Comparison of ENCODE assay signal across 2 cellular contexts in the genomic region with DNA sequence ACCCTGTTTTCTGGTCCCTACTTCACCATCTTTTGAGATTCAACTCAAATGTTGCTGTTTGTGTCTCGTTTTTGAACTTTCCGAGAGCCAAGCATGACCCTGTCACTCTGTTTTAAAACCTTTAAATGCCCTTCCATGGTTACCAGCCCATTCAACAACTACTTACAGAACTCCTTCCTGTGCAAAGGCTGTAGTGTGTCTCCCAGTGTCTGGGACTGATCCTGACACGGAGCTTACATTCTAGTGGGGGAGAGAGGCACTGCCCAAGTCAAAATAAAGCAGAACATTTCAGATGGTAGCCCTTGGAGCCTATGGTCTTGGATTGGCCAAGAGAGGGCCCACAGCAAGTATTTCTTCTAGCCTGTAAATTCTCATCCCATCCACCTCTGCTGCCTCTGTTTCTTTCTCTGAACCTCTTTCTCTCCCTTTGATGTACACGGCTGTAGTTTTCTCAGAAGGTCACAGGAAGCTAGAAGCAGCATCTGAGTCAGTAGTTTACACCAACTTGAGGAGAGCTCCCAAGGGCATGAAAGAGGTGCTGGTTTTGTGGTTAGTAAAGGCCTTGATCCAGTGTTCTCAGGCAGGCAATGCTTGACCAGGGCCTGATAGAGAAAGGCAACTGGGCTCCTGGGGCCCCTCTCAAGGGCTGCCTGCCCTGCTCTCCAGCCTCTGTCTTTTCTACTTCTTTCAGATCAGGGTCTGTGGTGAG.
A peak's percentile ranks its signal among the peaks of the same experiment; 100 is the strongest.
TF ChIP-seq lines count a peak whose summit lies in the region.

No MANE protein-coding gene starts in this region.

TF ChIP-seq in HCT116, 20 proteins besides CTCF, POLR2A, EP300 and RAD21:
- peak; percentile 29 for TF ChIP-seq TCF7L2 (IDR thresholded peaks at IDR 0.05; ENCODE audit: borderline replicate concordance, extremely low read depth, insufficient read depth, insufficient read length)
- TF ChIP-seq CBX3 (IDR thresholded peaks at IDR 0.05; ENCODE audit: low read depth), result no peak
- no peak for TF ChIP-seq EGR1 (IDR thresholded peaks at IDR 0.05; ENCODE audit: low read depth)
- TF ChIP-seq, protein P1, sequence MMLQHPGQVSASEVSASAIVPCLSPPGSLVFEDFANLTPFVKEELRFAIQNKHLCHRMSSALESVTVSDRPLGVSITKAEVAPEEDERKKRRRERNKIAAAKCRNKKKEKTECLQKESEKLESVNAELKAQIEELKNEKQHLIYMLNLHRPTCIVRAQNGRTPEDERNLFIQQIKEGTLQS (IDR thresholded peaks at IDR 0.05), result no peak

TF ChIP-seq in GM12891, 5 proteins besides CTCF, POLR2A, EP300 and RAD21 (continued from another document):
- no peak for TF ChIP-seq POLR2AphosphoS5 (IDR thresholded peaks at IDR 0.05; ENCODE audit: low read depth, low read length)
- no peak for TF ChIP-seq TAF1 (IDR thresholded peaks at IDR 0.05; ENCODE audit: low read depth, low read length)
- TF ChIP-seq SPI1 (IDR thresholded peaks at IDR 0.05; ENCODE audit: low read depth, low read length), result no peak
- TF ChIP-seq PAX5 (IDR thresholded peaks at IDR 0.05; ENCODE audit: insufficient read depth, low read length, severe bottlenecking), result no peak
